Comparison of ENCODE assay signal across 13 cellular contexts in the genomic region with DNA sequence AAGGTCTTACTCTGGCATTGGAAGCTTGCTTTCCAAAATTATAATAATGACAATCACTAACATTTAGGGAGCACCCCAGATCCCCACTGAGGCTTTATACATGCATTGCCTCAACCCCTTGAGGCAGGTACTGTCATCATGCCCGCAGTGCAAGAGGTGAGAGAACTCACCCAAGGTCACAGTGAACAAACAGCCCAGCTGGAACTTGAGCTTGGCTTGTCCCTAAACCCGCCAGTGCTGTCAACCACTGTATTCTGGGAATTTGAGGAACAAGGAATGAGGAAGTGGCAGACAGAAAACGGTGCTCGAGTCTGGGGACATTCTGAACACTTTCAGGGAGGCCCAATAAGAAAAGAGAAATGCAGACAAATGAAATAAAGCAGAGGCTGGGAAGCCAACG. TPM values are rescaled to one million over a fixed set of nuclear protein-coding genes. Genes with fewer than 3 reads are reported as not detected.
DNase-seq lines count a peak whose midpoint lies in the region; ATAC-seq and TF ChIP-seq lines count a peak whose summit lies in the region.
"Had no signal": no experiment of that assay in that cellular context is flagged by ENCODE, and none has a peak within 500 bp of the region (broad histone marks: within the 10 kb centered on the region; RNA-seq: fewer than 3 reads in every experiment).

No MANE protein-coding gene starts in this region.

- H3K27ac Mint-ChIP-seq in Calu3 (ENCODE audit: unreplicated experiment): peak overlapping the region; percentile 53
- H3K27ac Mint-ChIP-seq in activated CD8-positive, alpha-beta T cell treated with anti-CD3 and anti-CD28 coated beads for 36 hours: no peak overlapping the region
- no peak overlapping the region for H3K27ac Mint-ChIP-seq in natural killer cell
- H3K27ac Mint-ChIP-seq: activated naive CD4-positive, alpha-beta T cell treated with anti-CD3 and anti-CD28 coated beads, Interleukin-2, amount 10 ng/mL, durations not matched to agents 7 days and 5 days had no signal

- no peak overlapping the region for H3K4me3 ChIP-seq in left ventricle myocardium inferior
- H3K4me3 ChIP-seq: cardiac muscle cell had no signal

- intact Hi-C loops in Calu3 (cut with micrococcal nuclease; ENCODE audit: unreplicated experiment) (no loop called here), left ventricle myocardium inferior (cut with micrococcal nuclease) (no loop called here), natural killer cell (cut with micrococcal nuclease) (no loop called here)
- intact Hi-C loops in activated CD8-positive, alpha-beta T cell treated with anti-CD3 and anti-CD28 coated beads for 36 hours (cut with micrococcal nuclease): no loop called here

- H3K9me3 Mint-ChIP-seq in Calu3 (ENCODE audit: low read depth, unreplicated experiment): no peaks in the 10 kb centered on the region
- H3K9me3 Mint-ChIP-seq in activated CD8-positive, alpha-beta T cell treated with anti-CD3 and anti-CD28 coated beads for 36 hours: no peaks in the 10 kb centered on the region
- H3K9me3 Mint-ChIP-seq in natural killer cell: no peaks in the 10 kb centered on the region
- H3K9me3 Mint-ChIP-seq: activated naive CD4-positive, alpha-beta T cell treated with anti-CD3 and anti-CD28 coated beads, Interleukin-2, amount 10 ng/mL, durations not matched to agents 7 days and 5 days had no signal

- H3K4me1 ChIP-seq in left ventricle myocardium inferior: peaks cover 14% of the 10 kb centered on the region

- POLR2A ChIA-PET in activated CD8-positive, alpha-beta T cell treated with anti-CD3 and anti-CD28 coated beads for 36 hours (lab: Charles Lee): no interaction called here

- ATAC-seq in activated CD8-positive, alpha-beta T cell treated with anti-CD3 and anti-CD28 coated beads for 36 hours: no peak
- no peak for ATAC-seq in natural killer cell
- ATAC-seq in HG03565 (IDR thresholded peaks at IDR 0.05; ENCODE audit: unreplicated experiment): no peak

- DNase-seq in Calu3: peak; percentile 39
- DNase-seq in SKM-1 (lab: John Stamatoyannopoulos, UW; ENCODE audit: unreplicated experiment): peak; percentile 90
- no peak for DNase-seq in left ventricle myocardium inferior
- DNase-seq in renal cortical epithelial cell (ENCODE audit: low read depth): peak; percentile 43
- no peak for DNase-seq in activated CD8-positive, alpha-beta T cell treated with anti-CD3 and anti-CD28 coated beads for 36 hours
- no peak for DNase-seq in cerebellum (ENCODE audit: low spot score)
- DNase-seq in natural killer cell: no peak
- DNase-seq: activated CD8-positive, alpha-beta memory T cell treated with anti-CD3 and anti-CD28 coated beads for 24 hours; activated naive CD4-positive, alpha-beta T cell treated with anti-CD3 and anti-CD28 coated beads, Interleukin-2, amount 10 ng/mL, durations not matched to agents 7 days and 5 days; NCI-H2029 had no signal

- no peaks in the 10 kb centered on the region for H3K36me3 ChIP-seq in left ventricle myocardium inferior
- H3K36me3 ChIP-seq: cardiac muscle cell had no signal

- TF ChIP-seq CTCF in Calu3 (IDR thresholded peaks at IDR 0.05; ENCODE audit: unreplicated experiment) (no peak), left ventricle myocardium inferior (IDR thresholded peaks at IDR 0.05; ENCODE audit: borderline replicate concordance) (no peak), natural killer cell (IDR thresholded peaks at IDR 0.05) (no peak)
- no peak for TF ChIP-seq CTCF in activated CD8-positive, alpha-beta T cell treated with anti-CD3 and anti-CD28 coated beads for 36 hours (IDR thresholded peaks at IDR 0.05)

- no peaks in the 10 kb centered on the region for H3K9me3 ChIP-seq in left ventricle myocardium inferior (replicated peaks)

- peaks cover 7% of the 10 kb centered on the region for H3K27me3 ChIP-seq in left ventricle myocardium inferior (ENCODE audit: low read depth)
- H3K27me3 ChIP-seq: cardiac muscle cell had no signal

- BruUV-seq in Calu3 (replicated peaks; lab: Mats Ljungman, UMichigan): no TSS peak

- peak overlapping the region; percentile 43 for H3K27ac ChIP-seq in left ventricle myocardium inferior (replicated peaks)
- H3K27ac ChIP-seq: cardiac muscle cell had no signal

- peaks cover 65% of the 10 kb centered on the region for H3K4me1 Mint-ChIP-seq in Calu3 (ENCODE audit: low read depth, unreplicated experiment)
- peaks cover 14% of the 10 kb centered on the region for H3K4me1 Mint-ChIP-seq in activated CD8-positive, alpha-beta T cell treated with anti-CD3 and anti-CD28 coated beads for 36 hours (ENCODE audit: low read depth)
- peaks cover 4 to 17% of the 10 kb centered on the region in 2 donors for H3K4me1 Mint-ChIP-seq in natural killer cell

- H3K4me3 Mint-ChIP-seq in Calu3 (ENCODE audit: low read depth, unreplicated experiment): no peak overlapping the region
- H3K4me3 Mint-ChIP-seq in activated CD8-positive, alpha-beta T cell treated with anti-CD3 and anti-CD28 coated beads for 36 hours: no peak overlapping the region
- H3K4me3 Mint-ChIP-seq in natural killer cell: no peak overlapping the region
- H3K4me3 Mint-ChIP-seq: activated naive CD4-positive, alpha-beta T cell treated with anti-CD3 and anti-CD28 coated beads, Interleukin-2, amount 10 ng/mL, durations not matched to agents 7 days and 5 days had no signal

- no peaks in the 10 kb centered on the region for H3K27me3 Mint-ChIP-seq in Calu3 (ENCODE audit: unreplicated experiment)
- peaks cover 3% of the 10 kb centered on the region for H3K27me3 Mint-ChIP-seq in activated CD8-positive, alpha-beta T cell treated with anti-CD3 and anti-CD28 coated beads for 36 hours
- peaks cover 29 to 44% of the 10 kb centered on the region in 2 donors for H3K27me3 Mint-ChIP-seq in natural killer cell (ENCODE audit: low read depth in 2 of 2)

- CTCF ChIA-PET in Calu3 (lab: Charles Lee): interaction anchor here (0.6 to 1.3 kb wide), 7 partner anchors 19 to 375 kb away, joined by 3 to 5 read pairs (median 3); a partner anchor contains a TSS
- CTCF ChIA-PET in activated CD8-positive, alpha-beta T cell treated with anti-CD3 and anti-CD28 coated beads for 36 hours (lab: Charles Lee): interaction anchor here (1.0 to 1.1 kb wide), 2 partner anchors 9 to 44 kb away, joined by 3 read pairs; no protein-coding TSS in a partner anchor

- H3K36me3 Mint-ChIP-seq in Calu3 (ENCODE audit: insufficient read depth, unreplicated experiment): no peaks in the 10 kb centered on the region
- H3K36me3 Mint-ChIP-seq in activated CD8-positive, alpha-beta T cell treated with anti-CD3 and anti-CD28 coated beads for 36 hours (ENCODE audit: low read depth): no peaks in the 10 kb centered on the region
- no peaks in the 10 kb centered on the region for H3K36me3 Mint-ChIP-seq in natural killer cell
- H3K36me3 Mint-ChIP-seq: activated naive CD4-positive, alpha-beta T cell treated with anti-CD3 and anti-CD28 coated beads, Interleukin-2, amount 10 ng/mL, durations not matched to agents 7 days and 5 days had no signal

RNA-seq across cellular contexts. Expression of a gene that starts 34.6 kb away (rescaled TPM):
- total RNA-seq in Calu3 (2022) (11.7 and 17.3 TPM in 2 replicates), left ventricle myocardium inferior (2.3 TPM), renal cortical epithelial cell (0.17 and 9.1 TPM in 2 replicates), cerebellum (3.3 TPM), natural killer cell (under 1 TPM; 0.24 to 0.41 (median 0.33) TPM)
- under 1 TPM; 0.11 to 0.38 TPM for total RNA-seq in activated CD8-positive, alpha-beta T cell treated with anti-CD3 and anti-CD28 coated beads for 36 hours
- total RNA-seq: OCI-LY7 had no signal

Comparison
In these comparisons a context has a peak if more than half of its experiments do, and no peak if none do; other contexts are left out.
1. DNase-seq: peak in Calu3 (single experiment), SKM-1 (single experiment) and renal cortical epithelial cell (single experiment); none in left ventricle myocardium inferior (single experiment), activated CD8-positive, alpha-beta T cell treated with anti-CD3 and anti-CD28 coated beads for 36 hours (single experiment), cerebellum (single experiment) and natural killer cell (single experiment).